Comparison of ENCODE assay signal across 8 cellular contexts in the genomic region with DNA sequence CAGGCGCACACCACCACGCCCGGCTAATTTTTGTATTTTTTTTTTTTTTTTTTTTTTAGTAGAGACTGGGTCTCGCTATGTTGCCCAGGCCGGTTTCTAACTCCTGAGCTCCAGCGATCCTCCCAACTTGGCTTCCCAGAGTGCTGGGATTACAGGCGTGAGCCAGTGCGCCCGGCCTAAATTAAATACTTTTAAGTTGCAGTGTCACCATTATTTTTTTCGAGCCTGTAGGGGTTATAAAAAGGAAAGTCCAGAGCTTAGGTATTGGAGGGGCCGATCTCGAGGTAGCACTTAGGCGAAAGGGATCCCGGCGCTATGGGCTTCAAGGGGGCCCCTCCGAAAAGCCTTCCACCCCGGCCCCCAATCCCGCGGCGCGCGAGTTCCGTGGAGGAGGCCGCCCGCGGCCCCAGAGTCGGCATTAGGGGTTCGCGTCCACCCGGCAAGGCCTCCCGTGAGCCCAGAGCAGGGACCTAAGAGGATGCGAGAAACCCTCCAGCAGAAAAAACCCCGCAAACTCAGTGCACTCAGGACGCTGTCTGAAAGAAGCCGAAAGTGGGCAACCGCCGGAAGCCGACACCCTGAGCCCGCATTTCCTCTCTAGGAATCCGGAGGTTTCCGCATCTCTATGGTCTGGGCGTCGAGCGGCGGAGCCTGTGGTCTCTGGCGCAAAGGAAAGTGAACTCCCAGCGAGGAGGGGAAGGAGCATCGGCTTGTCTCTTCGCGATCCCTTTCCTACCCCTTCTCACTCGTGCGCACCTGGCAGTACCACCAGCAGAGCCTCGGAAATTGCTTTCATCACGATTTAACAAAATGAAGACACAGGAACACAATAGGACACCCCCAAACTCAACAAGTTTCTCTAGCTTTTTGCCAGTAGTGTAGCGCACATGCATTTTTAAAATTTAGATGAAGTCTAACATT. TPM values are rescaled to one million over a fixed set of nuclear protein-coding genes. Genes with fewer than 3 reads are reported as not detected.
A peak's percentile ranks its signal among the peaks of the same experiment; 100 is the strongest.
DNase-seq lines count a peak whose midpoint lies in the region; ATAC-seq and TF ChIP-seq lines count a peak whose summit lies in the region.

No MANE protein-coding gene starts in this region.

- POLR2A ChIA-PET in activated CD4-positive, alpha-beta T cell treated with anti-CD3 and anti-CD28 coated beads for 36 hours (lab: Charles Lee), result interaction anchor here (0.6 to 0.8 kb wide), 2 partner anchors 14 to 414 kb away, joined by 3 read pairs; partner anchors contain the start of gene RGS9

- CTCF ChIA-PET in activated CD4-positive, alpha-beta T cell treated with anti-CD3 and anti-CD28 coated beads for 36 hours (lab: Charles Lee), result interaction anchor here (0.6 to 1.8 kb wide), 6 partner anchors 12 to 163 kb away, joined by 3 to 8 read pairs (median 4); partner anchors contain the start of gene RGS9

- no peaks in the 10 kb centered on the region for H3K9me3 Mint-ChIP-seq in activated CD4-positive, alpha-beta T cell treated with anti-CD3 and anti-CD28 coated beads for 36 hours (ENCODE audit: low read depth)

- peak overlapping the region; percentile 69 for H3K4me3 ChIP-seq in choroid plexus epithelial cell (ENCODE audit: low read depth, low read length)

- no peaks in the 10 kb centered on the region for H3K36me3 Mint-ChIP-seq in activated CD4-positive, alpha-beta T cell treated with anti-CD3 and anti-CD28 coated beads for 36 hours (ENCODE audit: low read depth)

- intact Hi-C loops in activated CD4-positive, alpha-beta T cell treated with anti-CD3 and anti-CD28 coated beads for 36 hours (cut with DNase I, micrococcal nuclease), result loop anchor here (1.0 to 5.0 kb wide), 14 partner anchors 14 to 534 kb away; partner anchors contain the start of genes GNA13 (in 2 of the 2), RGS9 (in 2 of the 2) and SMURF2 (in 1 of the 2)

- H3K27me3 Mint-ChIP-seq in activated CD4-positive, alpha-beta T cell treated with anti-CD3 and anti-CD28 coated beads for 36 hours, result peaks cover 6% of the 10 kb centered on the region

- no peaks in the 10 kb centered on the region for H3K27me3 ChIP-seq in layer of hippocampus (ENCODE audit: control insufficient read depth, insufficient read depth, low read length)

- H3K27ac ChIP-seq in layer of hippocampus (ENCODE audit: low read depth, low read length), result peak overlapping the region; percentile 88

- H3K4me1 Mint-ChIP-seq in activated CD4-positive, alpha-beta T cell treated with anti-CD3 and anti-CD28 coated beads for 36 hours, result peaks cover 22% of the 10 kb centered on the region

- peak overlapping the region; percentile 98 for H3K27ac Mint-ChIP-seq in activated CD4-positive, alpha-beta T cell treated with anti-CD3 and anti-CD28 coated beads for 36 hours

- peak overlapping the region; percentile 70 for H3K4me3 Mint-ChIP-seq in activated CD4-positive, alpha-beta T cell treated with anti-CD3 and anti-CD28 coated beads for 36 hours

- peak; percentile 84 for ATAC-seq in GM19023 (IDR thresholded peaks at IDR 0.05; ENCODE audit: unreplicated experiment)
- peak; percentile 81 for ATAC-seq in HG03196 (IDR thresholded peaks at IDR 0.05; ENCODE audit: unreplicated experiment)
- peak; percentile 69 for ATAC-seq in activated CD4-positive, alpha-beta T cell treated with anti-CD3 and anti-CD28 coated beads for 36 hours

- TF ChIP-seq CTCF in choroid plexus epithelial cell (conservative IDR thresholded peaks at IDR 0.05; ENCODE audit: low read depth, low read length), result no peak

- DNase-seq in AG08395 (ENCODE audit: low spot score) (peak; percentile 93), NCI-H446 treated with DMSO at 0.1 percent for 48 hours (lab: John Stamatoyannopoulos, UW) (peak; percentile 70), choroid plexus epithelial cell (ENCODE audit: low read depth) (peak; percentile 92)
- DNase-seq in activated CD4-positive, alpha-beta T cell treated with anti-CD3 and anti-CD28 coated beads for 36 hours, result peak; percentile 89
- DNase-seq in stimulated activated CD4-positive, alpha-beta T cell treated with anti-CD3 and anti-CD28 coated beads, Interleukin-1b, Interleukin-23, amount 100 ng/mL, for 1 hour (ENCODE audit: low read depth in 2 of 2), result peak; percentile 52 to 63

RNA-seq across cellular contexts. Expression of gene RGS9, which starts 14.1 kb away (rescaled TPM):
- total RNA-seq in activated CD4-positive, alpha-beta T cell treated with anti-CD3 and anti-CD28 coated beads for 36 hours, result 1 to 10 TPM; 1.6 to 1.8 TPM

Comparison
In these comparisons a context has a peak if more than half of its experiments do, and no peak if none do; other contexts are left out.
1. Peak in every context shown above with its lines: DNase-seq, ATAC-seq, H3K4me3 ChIP-seq and H3K27ac ChIP-seq.